14 cellular contexts compared by ENCODE assay signal in the genomic region with DNA sequence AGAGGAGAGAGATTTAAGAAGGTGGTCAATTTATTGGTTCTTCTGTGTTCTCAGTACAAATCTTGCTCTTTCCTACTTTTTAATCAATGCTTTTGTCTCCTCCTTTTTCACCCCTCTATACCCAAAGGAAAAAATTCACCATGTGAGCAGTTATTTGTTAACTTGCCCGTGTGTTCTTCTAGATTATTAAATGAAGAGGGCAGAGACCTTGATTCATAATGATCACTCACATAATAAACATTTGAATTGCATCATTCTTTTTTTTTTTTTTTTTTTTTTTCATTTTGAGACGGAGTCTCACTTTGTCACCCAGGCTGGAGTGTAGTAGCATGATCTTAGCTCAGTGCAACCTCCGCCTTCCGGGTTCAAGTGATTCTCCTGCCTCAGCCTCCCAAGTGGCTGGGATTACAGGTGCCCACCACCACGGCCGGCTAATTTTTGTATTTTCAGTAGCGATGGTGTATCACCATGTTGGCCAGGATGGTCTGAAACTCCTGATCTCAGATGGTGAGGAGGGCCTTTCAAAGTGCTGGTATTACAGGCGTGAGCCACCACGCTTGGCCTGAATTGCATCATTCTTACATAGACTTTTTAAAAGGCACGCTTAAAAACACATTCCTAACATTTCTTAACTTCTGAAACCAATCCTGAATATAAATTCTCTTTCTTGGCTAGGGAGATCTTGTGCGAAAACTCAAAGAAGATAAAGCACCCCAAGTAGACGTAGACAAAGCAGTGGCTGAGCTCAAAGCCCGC. TPM values are rescaled to one million over a fixed set of nuclear protein-coding genes. Genes with fewer than 3 reads are reported as not detected.
DNase-seq lines count a peak whose midpoint lies in the region; ATAC-seq and TF ChIP-seq lines count a peak whose summit lies in the region.
"Had no signal": no experiment of that assay in that cellular context is flagged by ENCODE, and none has a peak within 500 bp of the region (broad histone marks: within the 10 kb centered on the region; RNA-seq: fewer than 3 reads in every experiment).

No MANE protein-coding gene starts in this region.

- peaks cover 69% of the 10 kb centered on the region for H3K79me2 ChIP-seq in SU-DHL-6 (ENCODE audit: insufficient read depth, low read length)

- H3K9me3 Mint-ChIP-seq in natural killer cell treated with Interleukin-12 subunit alpha and Interleukin-12 subunit beta and Interleukin-15 and Interleukin-18, amount 100 ng/mL, for 72 hours: no peaks in the 10 kb centered on the region
- no peaks in the 10 kb centered on the region for H3K9me3 Mint-ChIP-seq in natural killer cell

- peaks cover 6% of the 10 kb centered on the region for H3F3A ChIP-seq in SU-DHL-6 (ENCODE audit: insufficient read depth)

- no peaks in the 10 kb centered on the region for H3K27me3 Mint-ChIP-seq in natural killer cell treated with Interleukin-12 subunit alpha and Interleukin-12 subunit beta and Interleukin-15 and Interleukin-18, amount 100 ng/mL, for 72 hours
- H3K27me3 Mint-ChIP-seq in natural killer cell (ENCODE audit: low read depth in 2 of 2): no peaks in the 10 kb centered on the region

- no peaks in the 10 kb centered on the region for H3K9me2 ChIP-seq in SU-DHL-6 (replicated peaks; ENCODE audit: insufficient read depth, low read length)

- TF ChIP-seq CTCF in natural killer cell (IDR thresholded peaks at IDR 0.05) (no peak), SU-DHL-6 (IDR thresholded peaks at IDR 0.05; ENCODE audit: insufficient read depth, low read length, poor library complexity, severe bottlenecking) (no peak), epithelial cell of esophagus (IDR thresholded peaks at IDR 0.05; ENCODE audit: insufficient read depth, low read depth, low read length, missing control alignments) (no peak), vagina (IDR thresholded peaks at IDR 0.05) (no peak)

- no peak overlapping the region for H3K4me3 ChIP-seq in SU-DHL-6 (ENCODE audit: insufficient read depth, low read length, poor library complexity, severe bottlenecking)
- no peak overlapping the region for H3K4me3 ChIP-seq in epithelial cell of esophagus (ENCODE audit: low read length)
- H3K4me3 ChIP-seq in vagina: no peak overlapping the region
- H3K4me3 ChIP-seq: right atrium auricular region, tibial nerve had no signal

- H3K4me3 Mint-ChIP-seq in natural killer cell treated with Interleukin-12 subunit alpha and Interleukin-12 subunit beta and Interleukin-15 and Interleukin-18, amount 100 ng/mL, for 72 hours: peak overlapping the region; percentile 49
- no peak overlapping the region for H3K4me3 Mint-ChIP-seq in natural killer cell

- H3K9me3 ChIP-seq in SU-DHL-6 (ENCODE audit: insufficient read depth, low read length) (no peaks in the 10 kb centered on the region), vagina (no peaks in the 10 kb centered on the region)
- H3K9me3 ChIP-seq: right atrium auricular region, tibial nerve had no signal

- no peak overlapping the region for H2AFZ ChIP-seq in SU-DHL-6 (ENCODE audit: low read depth, low read length, severe bottlenecking)

- no peak for TF ChIP-seq POLR2A in vagina (IDR thresholded peaks at IDR 0.05)

- no peaks in the 10 kb centered on the region for H3K27me3 ChIP-seq in SU-DHL-6 (ENCODE audit: low read length)
- H3K27me3 ChIP-seq in vagina: no peaks in the 10 kb centered on the region
- H3K27me3 ChIP-seq: right atrium auricular region, tibial nerve had no signal

- H3K36me3 Mint-ChIP-seq in natural killer cell treated with Interleukin-12 subunit alpha and Interleukin-12 subunit beta and Interleukin-15 and Interleukin-18, amount 100 ng/mL, for 72 hours: peaks cover 38% of the 10 kb centered on the region
- H3K36me3 Mint-ChIP-seq in natural killer cell: peaks cover 9% of the 10 kb centered on the region

- H3K27ac ChIP-seq in SU-DHL-6 (ENCODE audit: low read depth, low read length) (no peak overlapping the region), vagina (no peak overlapping the region)
- H3K27ac ChIP-seq: right atrium auricular region, tibial nerve, WERI-Rb-1 had no signal

- peak overlapping the region in 1 of 2 donors; percentile 30 for H3K27ac Mint-ChIP-seq in natural killer cell treated with Interleukin-12 subunit alpha and Interleukin-12 subunit beta and Interleukin-15 and Interleukin-18, amount 100 ng/mL, for 72 hours
- no peak overlapping the region for H3K27ac Mint-ChIP-seq in natural killer cell

- intact Hi-C loops in natural killer cell (cut with micrococcal nuclease): no loop called here
- intact Hi-C loops in vagina (cut with DNase I): no loop called here

- peaks cover 22% of the 10 kb centered on the region for H3K4me1 ChIP-seq in vagina

- H3K4me1 Mint-ChIP-seq in natural killer cell treated with Interleukin-12 subunit alpha and Interleukin-12 subunit beta and Interleukin-15 and Interleukin-18, amount 100 ng/mL, for 72 hours (ENCODE audit: low read depth in 2 of 2): peaks cover 35% of the 10 kb centered on the region in 2 donors
- peaks cover 31 to 37% of the 10 kb centered on the region in 2 donors for H3K4me1 Mint-ChIP-seq in natural killer cell

- peaks cover 60% of the 10 kb centered on the region for H3K36me3 ChIP-seq in SU-DHL-6 (ENCODE audit: low read length)
- peaks cover 0 to 33% of the 10 kb centered on the region in 2 donors for H3K36me3 ChIP-seq in vagina

- no peak for DNase-seq in natural killer cell treated with Interleukin-12 subunit alpha and Interleukin-12 subunit beta and Interleukin-15 and Interleukin-18, amount 100 ng/mL, for 72 hours (ENCODE audit: low spot score)
- DNase-seq in natural killer cell (no peak), epithelial cell of esophagus (ENCODE audit: low read depth) (peak; percentile 53), NCI-H187 treated with DMSO at 0.1 percent for 48 hours (lab: John Stamatoyannopoulos, UW) (no peak), NCI-H446 (lab: John Stamatoyannopoulos, UW) (no peak), vagina (ENCODE audit: extremely low spot score in 2 of 2) (no peak)
- no peak for DNase-seq in central memory CD4-positive, alpha-beta T cell
- DNase-seq: effector memory CD4-positive, alpha-beta T cell; NCI-H345; SHP77 treated with DMSO at 0.1 percent for 48 hours; WERI-Rb-1 had no signal

- H4K20me1 ChIP-seq in SU-DHL-6 (ENCODE audit: low read depth, low read length): peaks cover 34% of the 10 kb centered on the region

- peak overlapping the region; percentile 87 for H3K4me2 ChIP-seq in SU-DHL-6 (ENCODE audit: low read depth, low read length, poor library complexity, severe bottlenecking)

- ATAC-seq in natural killer cell treated with Interleukin-12 subunit alpha and Interleukin-12 subunit beta and Interleukin-15 and Interleukin-18, amount 100 ng/mL, for 72 hours: no peak
- ATAC-seq in natural killer cell: no peak

- H3K9ac ChIP-seq in SU-DHL-6 (ENCODE audit: low read length): no peak overlapping the region

RNA-seq across cellular contexts. Expression of gene GARS1, which starts 3.6 kb away (rescaled TPM):
- 100 to 1,000 TPM; 178 to 200 TPM for total RNA-seq in natural killer cell treated with Interleukin-12 subunit alpha and Interleukin-12 subunit beta and Interleukin-15 and Interleukin-18, amount 100 ng/mL, for 72 hours
- total RNA-seq in natural killer cell: 100 to 1,000 TPM in 1 of 3 donors, 10 to 100 TPM in 2; 80.2 to 107 (median 92.4) TPM
- 83.7 TPM for total RNA-seq in vagina
